Comparison of ENCODE assay signal across 19 cellular contexts in genomic region chr21:28213221-28213620, GRCh38.
DNase-seq lines count a peak whose midpoint lies in the region; TF ChIP-seq lines count a peak whose summit lies in the region.
"Had no signal": no experiment of that assay in that cellular context is flagged by ENCODE, and none has a peak within 500 bp of the region (broad histone marks: within the 10 kb centered on the region; RNA-seq: fewer than 3 reads in every experiment).

No MANE protein-coding gene starts in this region.

- TF ChIP-seq EP300 in transverse colon (IDR thresholded peaks at IDR 0.05; ENCODE audit: low read depth), result no peak

- H3K4me3 ChIP-seq in adipocyte (ENCODE audit: low read length) (no peak overlapping the region), fibroblast of the aortic adventitia (ENCODE audit: low read depth, low read length) (no peak overlapping the region), uterus (no peak overlapping the region), transverse colon (no peak overlapping the region)
- H3K4me3 ChIP-seq: BLaER1 had no signal

- no peak for TF ChIP-seq CTCF in fibroblast of the aortic adventitia (IDR thresholded peaks at IDR 0.05; ENCODE audit: insufficient read depth, low read length)
- TF ChIP-seq CTCF in uterus (IDR thresholded peaks at IDR 0.05), result no peak
- no peak for TF ChIP-seq CTCF in transverse colon (IDR thresholded peaks at IDR 0.05)

- H3K27ac ChIP-seq in uterus (peak overlapping the region; percentile 65 to 79), transverse colon (no peak overlapping the region)
- H3K27ac ChIP-seq: BLaER1 had no signal

- TF ChIP-seq POLR2A in uterus (IDR thresholded peaks at IDR 0.05) (no peak), transverse colon (IDR thresholded peaks at IDR 0.05) (no peak)

- DNase-seq in adipocyte (ENCODE audit: low read depth), result peak; percentile 49
- DNase-seq in fibroblast of gingiva (ENCODE audit: low read depth), result peak; percentile 52
- peak; percentile 19 for DNase-seq in fibroblast of the aortic adventitia (ENCODE audit: low read depth)
- DNase-seq in uterus, result no peak
- DNase-seq in NCI-H1105 treated with DMSO at 0.1 percent for 48 hours (lab: John Stamatoyannopoulos, UW), result no peak
- DNase-seq in transverse colon, result no peak
- no peak for DNase-seq in DMS 273 (lab: John Stamatoyannopoulos, UW; ENCODE audit: unreplicated experiment)
- no peak for DNase-seq in activated gamma-delta T cell treated with Interleukin-2 at 50 U/mL for 16 hours
- DNase-seq: 8988T; ACHN; BE2C; C1 segment of cervical spinal cord; CD4-positive, alpha-beta memory T cell; CD4-positive, CD25-positive, alpha-beta regulatory T cell; CD8-positive, alpha-beta memory T cell; COR-L47; DMS79 treated with DMSO at 0.1 percent for 48 hours; GF-D8 had no signal

- no peaks in the 10 kb centered on the region for H3K36me3 ChIP-seq in adipocyte (ENCODE audit: control insufficient read depth, insufficient read depth, low read length, severe bottlenecking)
- no peaks in the 10 kb centered on the region for H3K36me3 ChIP-seq in uterus
- H3K36me3 ChIP-seq in transverse colon, result no peaks in the 10 kb centered on the region
- H3K36me3 ChIP-seq: BLaER1 had no signal

- no peak overlapping the region for H3K9ac ChIP-seq in adipocyte (ENCODE audit: low read length)
- H3K9ac ChIP-seq: BLaER1 had no signal

- WGBS in transverse colon (ENCODE audit: low coverage in 1 of 2), 2 donors, result 76 to 79% methylated on average over 2 of the region's 2 CpGs

- peaks cover 20% of the 10 kb centered on the region for H3K4me1 ChIP-seq in adipocyte (ENCODE audit: control insufficient read depth, insufficient read depth, low read length)
- H3K4me1 ChIP-seq in uterus, result peaks cover 0 to 18% of the 10 kb centered on the region in 2 donors
- no peaks in the 10 kb centered on the region for H3K4me1 ChIP-seq in transverse colon
- H3K4me1 ChIP-seq: BLaER1 had no signal

- H3K27me3 ChIP-seq in adipocyte (replicated peaks; ENCODE audit: control insufficient read depth, insufficient read depth, low read length) (no peaks in the 10 kb centered on the region), uterus (no peaks in the 10 kb centered on the region), transverse colon (no peaks in the 10 kb centered on the region)
- H3K27me3 ChIP-seq: BE2C, BLaER1 had no signal

- intact Hi-C loops in uterus (cut with DNase I; ENCODE audit: low total_unique reads), result no loop called here
- intact Hi-C loops in transverse colon (cut with DNase I; ENCODE audit: low total_unique reads), result no loop called here

- no peaks in the 10 kb centered on the region for H3K9me3 ChIP-seq in adipocyte (ENCODE audit: control insufficient read depth, low read length)
- no peaks in the 10 kb centered on the region for H3K9me3 ChIP-seq in uterus
- no peaks in the 10 kb centered on the region for H3K9me3 ChIP-seq in transverse colon
- H3K9me3 ChIP-seq: BE2C, BLaER1 had no signal

- in situ Hi-C loops in transverse colon (cut with MboI; ENCODE audit: low pct_ligation_motif_present in 1 of 4, low pct_unique_long_range_greater_than_20kb in 1 of 4, low sequenced_read_pairs in 3 of 4), result no loop called here

Comparison
In these comparisons a context has a peak if more than half of its experiments do, and no peak if none do; other contexts are left out.
1. DNase-seq: peak in adipocyte (single experiment), fibroblast of gingiva (single experiment) and fibroblast of the aortic adventitia (single experiment); none in uterus (0 of 2), NCI-H1105 treated with DMSO at 0.1 percent for 48 hours (single experiment), transverse colon (single experiment), DMS 273 (single experiment) and activated gamma-delta T cell treated with Interleukin-2 at 50 U/mL for 16 hours (single experiment).
2. H3K27ac ChIP-seq: peak in uterus (2 of 2); none in transverse colon (0 of 4).